ENCODE assay signal across 20 cellular contexts in genomic region chr1:169329383-169329782, GRCh38. TPM values are rescaled to one million over a fixed set of nuclear protein-coding genes. Genes with fewer than 3 reads are reported as not detected.
DNase-seq lines count a peak whose midpoint lies in the region; ATAC-seq, FAIRE-seq and TF ChIP-seq lines count a peak whose summit lies in the region.
"Had no signal": no experiment of that assay in that cellular context is flagged by ENCODE, and none has a peak within 500 bp of the region (broad histone marks: within the 10 kb centered on the region; RNA-seq: fewer than 3 reads in every experiment).

No MANE protein-coding gene starts in this region.

- H3K36me3 Mint-ChIP-seq in activated T-cell treated with anti-CD3 and anti-CD28 coated beads, Interleukin-2, amount 50 U/mL, for 72 hours (ENCODE audit: insufficient read depth in 2 of 2) = peaks cover 11 to 16% of the 10 kb centered on the region in 2 donors
- H3K36me3 Mint-ChIP-seq in CD8-positive, alpha-beta T cell = peaks cover 26% of the 10 kb centered on the region
- peaks cover 9% of the 10 kb centered on the region for H3K36me3 Mint-ChIP-seq in HFFc6 (ENCODE audit: low read depth)

- POLR2A ChIA-PET in CD8-positive, alpha-beta T cell (lab: Charles Lee) = no interaction called here
- POLR2A ChIA-PET in K562 (lab: Yijun Ruan, JAX) = no interaction called here

- no peak for DNase-seq in activated T-cell treated with anti-CD3 and anti-CD28 coated beads, Interleukin-2, amount 50 U/mL, for 72 hours
- DNase-seq in activated T-cell treated with anti-CD3 and anti-CD28 coated beads for 4 hours (no peak), K562 (ENCODE audit: extremely low read depth in 1 of 4, low spot score in 3 of 4) (no peak), DMS114 treated with DMSO at 0.1 percent for 48 hours (lab: John Stamatoyannopoulos, UW; ENCODE audit: unreplicated experiment) (no peak), HFFc6 (no peak)
- no peak for DNase-seq in CD8-positive, alpha-beta T cell
- DNase-seq: AML-193; CD4-positive, alpha-beta T cell; CD8-positive, alpha-beta memory T cell; COR-L47; DMS 273 treated with DMSO at 0.1 percent for 48 hours; DMS79 treated with DMSO at 0.1 percent for 48 hours; GF-D8 had no signal

- no peaks in the 10 kb centered on the region for H3K27me3 Mint-ChIP-seq in activated T-cell treated with anti-CD3 and anti-CD28 coated beads, Interleukin-2, amount 50 U/mL, for 72 hours (ENCODE audit: low read depth)
- H3K27me3 Mint-ChIP-seq in CD8-positive, alpha-beta T cell (ENCODE audit: low read depth) = no peaks in the 10 kb centered on the region
- H3K27me3 Mint-ChIP-seq in HFFc6 (ENCODE audit: insufficient read depth) = no peaks in the 10 kb centered on the region
- H3K27me3 Mint-ChIP-seq: B cell; CD4-positive, alpha-beta T cell; CD8-positive, alpha-beta memory T cell had no signal

- no peak for FAIRE-seq in K562 (lab: Jason Lieb, UNC)
- FAIRE-seq: A549, G401.6, GM12891 had no signal

- no TSS peak for BruUV-seq in K562 (replicated peaks; lab: Mats Ljungman, UMichigan)

- intact Hi-C loops in CD8-positive, alpha-beta T cell (cut with DNase I, micrococcal nuclease) = no loop called here
- intact Hi-C loops in K562 (cut with micrococcal nuclease) = loop anchor here (2.0 kb wide), 1 partner anchor 17 kb away; no protein-coding TSS in a partner anchor

- no peak overlapping the region for H3K9ac ChIP-seq in K562 (ENCODE audit: insufficient read depth in 1 of 2, low read depth in 2 of 2, low read length in 2 of 2)
- H3K9ac ChIP-seq: BLaER1 treated with 17β-estradiol and CSF1 and Interleukin-3, amounts not matched to agents 10 nM and 100 nM had no signal

- H3K9me3 ChIP-seq in CD8-positive, alpha-beta T cell (ENCODE audit: low read length) = no peaks in the 10 kb centered on the region
- peaks cover 8% of the 10 kb centered on the region; the same call in 1 of the 2 replicates for H3K9me3 ChIP-seq in K562 (replicated peaks; ENCODE audit: control insufficient read depth, insufficient read depth, low read depth, low read length)

- no peak for ATAC-seq in activated T-cell treated with anti-CD3 and anti-CD28 coated beads, Interleukin-2, amount 50 U/mL, for 72 hours (replicated peaks in 1 of 2)
- no peak for ATAC-seq in CD8-positive, alpha-beta T cell
- no peak for ATAC-seq in K562
- ATAC-seq: A549 had no signal

- TF ChIP-seq POLR2A in K562 (conservative IDR thresholded peaks at IDR 0.05) = no peak

- no peaks in the 10 kb centered on the region; the same call in 2 of the 3 replicates for H3K79me2 ChIP-seq in K562 (ENCODE audit: control insufficient read depth, insufficient read depth, low read length)

- no peak for TF ChIP-seq EP300 in K562 (IDR thresholded peaks at IDR 0.05; ENCODE audit: low read length)

- no peak overlapping the region for H3K27ac ChIP-seq in CD8-positive, alpha-beta T cell (ENCODE audit: low read depth, low read length)
- H3K27ac ChIP-seq in K562 (ENCODE audit: extremely low read depth, low read depth, low read length) = no peak overlapping the region
- H3K27ac ChIP-seq: 22Rv1; A549; BLaER1 treated with 17β-estradiol and CSF1 and Interleukin-3, amounts not matched to agents 10 nM and 100 nM; C4-2B had no signal

- CTCF ChIA-PET in CD8-positive, alpha-beta T cell (lab: Charles Lee) = no interaction called here
- CTCF ChIA-PET in K562 (lab: Yijun Ruan, JAX; ENCODE audit: low intra/inter-chr PET ratio) = no interaction called here

- no peaks in the 10 kb centered on the region for H3K9me1 ChIP-seq in K562 (ENCODE audit: control insufficient read depth, insufficient read depth, low read length)

- no peak for TF ChIP-seq RAD21 in K562 (CRISPR knock-in tag; conservative IDR thresholded peaks at IDR 0.05 in 1 of 2, IDR thresholded peaks at IDR 0.05 in 1 of 2)

- no peak overlapping the region for H3K4me3 ChIP-seq in CD8-positive, alpha-beta T cell (ENCODE audit: low read depth, low read length)
- H3K4me3 ChIP-seq in K562 = no peak overlapping the region
- H3K4me3 ChIP-seq: A549; BLaER1 treated with 17β-estradiol and CSF1 and Interleukin-3, amounts not matched to agents 10 nM and 100 nM had no signal

- H4K20me1 ChIP-seq in K562 (replicated peaks; ENCODE audit: control insufficient read depth, insufficient read depth, low read length) = no peaks in the 10 kb centered on the region
- H4K20me1 ChIP-seq: BLaER1 treated with 17β-estradiol and CSF1 and Interleukin-3, amounts not matched to agents 10 nM and 100 nM had no signal

- H3K36me3 ChIP-seq in CD8-positive, alpha-beta T cell (ENCODE audit: insufficient read depth, low read length) = no peaks in the 10 kb centered on the region
- no peaks in the 10 kb centered on the region for H3K36me3 ChIP-seq in K562 (ENCODE audit: control insufficient read depth, insufficient read depth, low read length)
- H3K36me3 ChIP-seq: BLaER1 treated with 17β-estradiol and CSF1 and Interleukin-3, amounts not matched to agents 10 nM and 100 nM had no signal

- H3K4me2 ChIP-seq in K562 (ENCODE audit: insufficient read depth, low read length) = no peak overlapping the region
- H3K4me2 ChIP-seq: A549; BLaER1 treated with 17β-estradiol and CSF1 and Interleukin-3, amounts not matched to agents 10 nM and 100 nM had no signal

- H2AFZ ChIP-seq in K562 (ENCODE audit: low read depth, low read length) = no peak overlapping the region

- 94% methylated on average over 1 of the region's 1 CpG for WGBS in K562 (ENCODE audit: insufficient coverage, low coverage, missing lambda C conversion rate)

- peaks cover 3 to 10% of the 10 kb centered on the region in 2 donors for H3K9me3 Mint-ChIP-seq in activated T-cell treated with anti-CD3 and anti-CD28 coated beads, Interleukin-2, amount 50 U/mL, for 72 hours
- peaks cover 20% of the 10 kb centered on the region for H3K9me3 Mint-ChIP-seq in CD8-positive, alpha-beta T cell
- H3K9me3 Mint-ChIP-seq in HFFc6 = no peaks in the 10 kb centered on the region

- TF ChIP-seq CTCF in CD8-positive, alpha-beta T cell (IDR thresholded peaks at IDR 0.05) = no peak
- TF ChIP-seq CTCF in K562 (IDR thresholded peaks at IDR 0.05 in 2 of 3, conservative IDR thresholded peaks at IDR 0.05 in 1 of 3; ENCODE audit: insufficient read depth in 2 of 3, low read depth in 1 of 3, low read length in 3 of 3) (no peak), HFFc6 (IDR thresholded peaks at IDR 0.05) (no peak)

- in situ Hi-C loops in K562 (cut with MboI) = no loop called here

- no peaks in the 10 kb centered on the region for H3K27me3 ChIP-seq in CD8-positive, alpha-beta T cell (ENCODE audit: insufficient read depth, low read length)
- H3K27me3 ChIP-seq in K562 (ENCODE audit: control insufficient read depth in 2 of 2, insufficient read depth in 2 of 2, low read length in 2 of 2) = no peaks in the 10 kb centered on the region
- H3K27me3 ChIP-seq: BLaER1 treated with 17β-estradiol and CSF1 and Interleukin-3, amounts not matched to agents 10 nM and 100 nM had no signal

- peak overlapping the region; percentile 64 for H3K27ac Mint-ChIP-seq in activated T-cell treated with anti-CD3 and anti-CD28 coated beads, Interleukin-2, amount 50 U/mL, for 72 hours
- peak overlapping the region; percentile 30 for H3K27ac Mint-ChIP-seq in CD8-positive, alpha-beta T cell
- H3K27ac Mint-ChIP-seq in HFFc6 = no peak overlapping the region
- H3K27ac Mint-ChIP-seq: B cell; CD4-positive, alpha-beta T cell had no signal

- peaks cover 18% of the 10 kb centered on the region for H3K4me1 Mint-ChIP-seq in activated T-cell treated with anti-CD3 and anti-CD28 coated beads, Interleukin-2, amount 50 U/mL, for 72 hours (ENCODE audit: low read depth)
- H3K4me1 Mint-ChIP-seq in CD8-positive, alpha-beta T cell (ENCODE audit: low read depth) = peaks cover 16% of the 10 kb centered on the region
- peaks cover 23% of the 10 kb centered on the region for H3K4me1 Mint-ChIP-seq in HFFc6 (ENCODE audit: low read depth)

- H3K4me1 ChIP-seq in CD8-positive, alpha-beta T cell (ENCODE audit: insufficient read depth, low read length) = no peaks in the 10 kb centered on the region
- peaks cover 0 to 29% of the 10 kb centered on the region in 2 experiments; a peak in 3 of 5 replicates for H3K4me1 ChIP-seq in K562 (replicated peaks in 1 of 2; ENCODE audit: control insufficient read depth in 2 of 2, insufficient read depth in 2 of 2, low read length in 2 of 2)

- no peak overlapping the region for H3K4me3 Mint-ChIP-seq in activated T-cell treated with anti-CD3 and anti-CD28 coated beads, Interleukin-2, amount 50 U/mL, for 72 hours
- H3K4me3 Mint-ChIP-seq in CD8-positive, alpha-beta T cell = no peak overlapping the region
- H3K4me3 Mint-ChIP-seq in HFFc6 = no peak overlapping the region
- H3K4me3 Mint-ChIP-seq: B cell; CD4-positive, alpha-beta T cell; CD8-positive, alpha-beta memory T cell had no signal

RNA-seq across cellular contexts. Expression of gene NME7, which starts 38.2 kb away (rescaled TPM):
- total RNA-seq in activated T-cell treated with anti-CD3 and anti-CD28 coated beads, Interleukin-2, amount 50 U/mL, for 72 hours = 1 to 10 TPM; 6.2 TPM
- total RNA-seq in CD8-positive, alpha-beta T cell = 1 to 10 TPM; 5.3 to 7.7 TPM
- 15.9 and 42.0 TPM in 2 replicates for total RNA-seq in K562 (2011; cell fraction: chromatin; rRNA removed; ENCODE audit: low replicate concordance)
- 9.0 and 11.2 TPM in 2 replicates for total RNA-seq in K562 (2011; cell fraction: nucleolus; rRNA removed)
- total RNA-seq in K562 (2011; cell fraction: nucleoplasm; rRNA removed) = 16.9 and 21.1 TPM in 2 replicates
- total RNA-seq in K562 (2014; rRNA removed) (7.9 and 8.8 TPM in 2 replicates), K562 (2014; rRNA removed; fragmentation: Illumina TruSeq; extraction: Trizol) (23.9 and 26.0 TPM in 2 replicates), K562 (2015; rRNA removed; fragmentation: Illumina TruSeq; extraction: Trizol) (20.5 and 23.3 TPM in 2 replicates), K562 (2021) (20.7 and 22.4 TPM in 2 replicates)
- polyA plus RNA-seq in K562 (2011; rRNA removed) (21.8 and 32.0 TPM in 2 replicates), K562 (2014; fragmentation: Illumina TruSeq; extraction: Trizol) (29.6 and 31.3 TPM in 2 replicates), K562 (2014; fragmentation: Nextera tagmentation; extraction: Ambion mirVana) (10 to 100 TPM; 40.3 to 43.2 TPM), K562 (2014; rRNA removed) (20.6 and 28.4 TPM in 2 replicates)
- polyA plus RNA-seq in K562 (2011; cell fraction: cytosol; rRNA removed) = 5.3 and 14.3 TPM in 2 replicates
- polyA plus RNA-seq in K562 (2011; cell fraction: nucleus; rRNA removed) = 6.2 and 7.2 TPM in 2 replicates
- 18.9 and 59.8 TPM in 2 replicates for polyA plus RNA-seq in K562 (2012)
- polyA minus RNA-seq in K562 (2011; rRNA and poly(A)+ RNA removed) = 43.2 and 56.7 TPM in 2 replicates
- polyA minus RNA-seq in K562 (2011; cell fraction: cytosol; rRNA and poly(A)+ RNA removed) = 12.8 and 15.2 TPM in 2 replicates
- 21.0 and 44.2 TPM in 2 replicates for polyA minus RNA-seq in K562 (2011; cell fraction: nucleus; rRNA and poly(A)+ RNA removed)
- 10 to 100 TPM; 16.0 to 22.2 (median 18.7) TPM for total RNA-seq in HFFc6 (2021; fragmentation: NEBNext Ultra II Directional; extraction: Animal tissue kit (Norgen Biotek cat#: 25700))

RNA-seq across cellular contexts. Expression of gene BLZF1, which starts 38.6 kb away (rescaled TPM):
- total RNA-seq in activated T-cell treated with anti-CD3 and anti-CD28 coated beads, Interleukin-2, amount 50 U/mL, for 72 hours = 1 to 10 TPM; 7.8 to 8.7 TPM
- 10 to 100 TPM; 11.1 to 13.6 TPM for total RNA-seq in CD8-positive, alpha-beta T cell
- total RNA-seq in K562 (2011; cell fraction: chromatin; rRNA removed; ENCODE audit: low replicate concordance) = 14.8 and 62.4 TPM in 2 replicates
- total RNA-seq in K562 (2011; cell fraction: nucleolus; rRNA removed) = 7.2 and 11.2 TPM in 2 replicates
- total RNA-seq in K562 (2011; cell fraction: nucleoplasm; rRNA removed) = 16.9 and 26.7 TPM in 2 replicates
- total RNA-seq in K562 (2014; rRNA removed) (16.1 and 23.0 TPM in 2 replicates), K562 (2014; rRNA removed; fragmentation: Illumina TruSeq; extraction: Trizol) (28.8 and 32.8 TPM in 2 replicates), K562 (2015; rRNA removed; fragmentation: Illumina TruSeq; extraction: Trizol) (21.6 and 23.2 TPM in 2 replicates), K562 (2021) (20.5 and 21.1 TPM in 2 replicates)
- polyA plus RNA-seq in K562 (2011; rRNA removed) (23.3 and 29.1 TPM in 2 replicates), K562 (2014; fragmentation: Illumina TruSeq; extraction: Trizol) (24.1 and 27.6 TPM in 2 replicates), K562 (2014; fragmentation: Nextera tagmentation; extraction: Ambion mirVana) (10 to 100 TPM; 25.3 to 32.8 TPM), K562 (2014; rRNA removed) (21.0 and 22.2 TPM in 2 replicates)
- polyA plus RNA-seq in K562 (2011; cell fraction: cytosol; rRNA removed) = 2.9 and 8.6 TPM in 2 replicates
- 11.3 and 18.2 TPM in 2 replicates for polyA plus RNA-seq in K562 (2011; cell fraction: nucleus; rRNA removed)
- polyA plus RNA-seq in K562 (2012) = 14.8 and 21.5 TPM in 2 replicates
- 34.2 and 40.8 TPM in 2 replicates for polyA minus RNA-seq in K562 (2011; rRNA and poly(A)+ RNA removed)
- 8.4 and 11.3 TPM in 2 replicates for polyA minus RNA-seq in K562 (2011; cell fraction: cytosol; rRNA and poly(A)+ RNA removed)
- 25.4 and 49.5 TPM in 2 replicates for polyA minus RNA-seq in K562 (2011; cell fraction: nucleus; rRNA and poly(A)+ RNA removed)
- 10 to 100 TPM; 33.2 to 37.3 (median 35.9) TPM for total RNA-seq in HFFc6 (2021; fragmentation: NEBNext Ultra II Directional; extraction: Animal tissue kit (Norgen Biotek cat#: 25700))
